Comparison of ENCODE assay signal across 23 cellular contexts in genomic region chr10:3931901-3932300, GRCh38.
DNase-seq lines count a peak whose midpoint lies in the region; ATAC-seq, FAIRE-seq and TF ChIP-seq lines count a peak whose summit lies in the region.
"Had no signal": no experiment of that assay in that cellular context is flagged by ENCODE, and none has a peak within 500 bp of the region (broad histone marks: within the 10 kb centered on the region; RNA-seq: fewer than 3 reads in every experiment).

No MANE protein-coding gene starts in this region.

- H3K4me1 ChIP-seq in gastrocnemius medialis, result peaks cover 9 to 12% of the 10 kb centered on the region in 2 donors

- H3K27me3 Mint-ChIP-seq in activated CD4-positive, alpha-beta T cell treated with anti-CD3 and anti-CD28 coated beads, Interleukin-2, amount 10 ng/mL, durations not matched to agents 7 days and 5 days, result no peaks in the 10 kb centered on the region
- no peaks in the 10 kb centered on the region for H3K27me3 Mint-ChIP-seq in stimulated activated naive CD8-positive, alpha-beta T cell treated with anti-CD3 and anti-CD28 coated beads, Interleukin-15, amount 100 ng/mL, for 72 hours
- H3K27me3 Mint-ChIP-seq in nephron (ENCODE audit: low read depth), result peaks cover 6% of the 10 kb centered on the region

- no peak for FAIRE-seq in D721Med (lab: Jason Lieb, UNC)
- FAIRE-seq: GM12892, GM18507 had no signal

- no peak for TF ChIP-seq CTCF in nephron (IDR thresholded peaks at IDR 0.05; ENCODE audit: unreplicated experiment in 3 of 3)
- no peak for TF ChIP-seq CTCF in D721Med (IDR thresholded peaks at IDR 0.05; ENCODE audit: insufficient read depth, missing control alignments)
- no peak for TF ChIP-seq CTCF in gastrocnemius medialis (IDR thresholded peaks at IDR 0.05 in 4 of 5, conservative IDR thresholded peaks at IDR 0.05 in 1 of 5)

- no peak for ATAC-seq in stimulated activated naive CD8-positive, alpha-beta T cell treated with anti-CD3 and anti-CD28 coated beads, Interleukin-15, amount 100 ng/mL, for 72 hours
- ATAC-seq in stimulated activated naive CD8-positive, alpha-beta T cell treated with anti-CD3 and anti-CD28 coated beads, Interleukin-15, Interleukin-2, amounts not matched to agents 100 U/mL and 50 U/mL, for 24 hours, result no peak
- ATAC-seq in gastrocnemius medialis, result no peak
- ATAC-seq: HCT116 had no signal

- in situ Hi-C loops in gastrocnemius medialis (cut with MboI; ENCODE audit: low sequenced_read_pairs in 4 of 4), result no loop called here

- POLR2A ChIA-PET in activated CD4-positive, alpha-beta T cell treated with anti-CD3 and anti-CD28 coated beads, Interleukin-2, amount 10 ng/mL, durations not matched to agents 7 days and 5 days (lab: Charles Lee), result interaction anchor here (0.7 kb wide), 1 partner anchor 46 kb away, joined by 3 read pairs; no protein-coding TSS in a partner anchor

- no peak for TF ChIP-seq POLR2A in gastrocnemius medialis (IDR thresholded peaks at IDR 0.05)

- DNase-seq in activated CD4-positive, alpha-beta T cell treated with anti-CD3 and anti-CD28 coated beads, Interleukin-2, amount 10 ng/mL, durations not matched to agents 7 days and 5 days, result no peak
- DNase-seq in activated CD4-positive, alpha-beta T cell treated with anti-CD3 and anti-CD28 coated beads, Interleukin-2, amount 50 U/mL, for 1 hour, result no peak
- no peak for DNase-seq in stimulated activated naive CD8-positive, alpha-beta T cell treated with anti-CD3 and anti-CD28 coated beads, Interleukin-15, amount 100 ng/mL, for 72 hours
- DNase-seq in stimulated activated naive CD8-positive, alpha-beta T cell treated with anti-CD3 and anti-CD28 coated beads, Interleukin-15, Interleukin-2, amounts not matched to agents 100 U/mL and 50 U/mL, for 24 hours, result no peak
- DNase-seq in D721Med (ENCODE audit: insufficient read length, low spot score) (no peak), gastrocnemius medialis (no peak)
- DNase-seq: C1 segment of cervical spinal cord; CD8-positive, alpha-beta memory T cell; DMS79; GOT3; MV-4-11; NCI-H1417; NCI-H187; NCI-H2107; NCI-H524; NCI-H82; OCI-M1 had no signal

- peaks cover 28% of the 10 kb centered on the region for H3K36me3 Mint-ChIP-seq in activated CD4-positive, alpha-beta T cell treated with anti-CD3 and anti-CD28 coated beads, Interleukin-2, amount 10 ng/mL, durations not matched to agents 7 days and 5 days (ENCODE audit: low read depth)
- H3K36me3 Mint-ChIP-seq in nephron (ENCODE audit: low read depth), result no peaks in the 10 kb centered on the region

- H3K4me3 ChIP-seq in gastrocnemius medialis, result no peak overlapping the region

- H3K4me3 Mint-ChIP-seq in activated CD4-positive, alpha-beta T cell treated with anti-CD3 and anti-CD28 coated beads, Interleukin-2, amount 10 ng/mL, durations not matched to agents 7 days and 5 days, result no peak overlapping the region
- no peak overlapping the region for H3K4me3 Mint-ChIP-seq in stimulated activated naive CD8-positive, alpha-beta T cell treated with anti-CD3 and anti-CD28 coated beads, Interleukin-15, amount 100 ng/mL, for 72 hours
- H3K4me3 Mint-ChIP-seq in nephron, result no peak overlapping the region
- H3K4me3 Mint-ChIP-seq: CD8-positive, alpha-beta memory T cell had no signal

- peaks cover 15% of the 10 kb centered on the region for H3K9me3 Mint-ChIP-seq in activated CD4-positive, alpha-beta T cell treated with anti-CD3 and anti-CD28 coated beads, Interleukin-2, amount 10 ng/mL, durations not matched to agents 7 days and 5 days
- peaks cover 8 to 11% of the 10 kb centered on the region in 2 donors for H3K9me3 Mint-ChIP-seq in stimulated activated naive CD8-positive, alpha-beta T cell treated with anti-CD3 and anti-CD28 coated beads, Interleukin-15, amount 100 ng/mL, for 72 hours
- H3K9me3 Mint-ChIP-seq in nephron, result no peaks in the 10 kb centered on the region
- H3K9me3 Mint-ChIP-seq: CD8-positive, alpha-beta memory T cell had no signal

- H3K27ac Mint-ChIP-seq in activated CD4-positive, alpha-beta T cell treated with anti-CD3 and anti-CD28 coated beads, Interleukin-2, amount 10 ng/mL, durations not matched to agents 7 days and 5 days, result peak overlapping the region; percentile 48
- peak overlapping the region; percentile 73 to 89 for H3K27ac Mint-ChIP-seq in stimulated activated naive CD8-positive, alpha-beta T cell treated with anti-CD3 and anti-CD28 coated beads, Interleukin-15, amount 100 ng/mL, for 72 hours
- peak overlapping the region in 2 of 3 experiments; percentile 15 to 26 for H3K27ac Mint-ChIP-seq in nephron

- CTCF ChIA-PET in activated CD4-positive, alpha-beta T cell treated with anti-CD3 and anti-CD28 coated beads, Interleukin-2, amount 10 ng/mL, durations not matched to agents 7 days and 5 days (lab: Charles Lee), result interaction anchor here (0.6 to 4.6 kb wide), 8 partner anchors 9 to 676 kb away, joined by 3 to 25 read pairs (median 4); partner anchors contain the start of gene KLF6

- H3K27me3 ChIP-seq in gastrocnemius medialis, result no peaks in the 10 kb centered on the region

- H3K9me3 ChIP-seq in gastrocnemius medialis, result no peaks in the 10 kb centered on the region

- H3K27ac ChIP-seq in gastrocnemius medialis, result no peak overlapping the region
- H3K27ac ChIP-seq: HL-60, KMS-11 had no signal

- peaks cover 58% of the 10 kb centered on the region for H3K4me1 Mint-ChIP-seq in activated CD4-positive, alpha-beta T cell treated with anti-CD3 and anti-CD28 coated beads, Interleukin-2, amount 10 ng/mL, durations not matched to agents 7 days and 5 days
- H3K4me1 Mint-ChIP-seq in stimulated activated naive CD8-positive, alpha-beta T cell treated with anti-CD3 and anti-CD28 coated beads, Interleukin-15, amount 100 ng/mL, for 72 hours, result peaks cover 74% of the 10 kb centered on the region
- peaks cover 21% of the 10 kb centered on the region for H3K4me1 Mint-ChIP-seq in nephron

- intact Hi-C loops in gastrocnemius medialis (cut with DNase I; ENCODE audit: low total_unique reads), result no loop called here

- no peaks in the 10 kb centered on the region for H3K36me3 ChIP-seq in gastrocnemius medialis

Comparison
In these comparisons a context has a peak if more than half of its experiments do, and no peak if none do; other contexts are left out.
1. H3K27ac Mint-ChIP-seq: peak in every context shown above with its lines; median percentile 81 in stimulated activated naive CD8-positive, alpha-beta T cell treated with anti-CD3 and anti-CD28 coated beads, Interleukin-15, amount 100 ng/mL, for 72 hours; 48 in activated CD4-positive, alpha-beta T cell treated with anti-CD3 and anti-CD28 coated beads, Interleukin-2, amount 10 ng/mL, durations not matched to agents 7 days and 5 days; 20 in nephron.